ENCODE assay signal across 19 cellular contexts in the genomic region with DNA sequence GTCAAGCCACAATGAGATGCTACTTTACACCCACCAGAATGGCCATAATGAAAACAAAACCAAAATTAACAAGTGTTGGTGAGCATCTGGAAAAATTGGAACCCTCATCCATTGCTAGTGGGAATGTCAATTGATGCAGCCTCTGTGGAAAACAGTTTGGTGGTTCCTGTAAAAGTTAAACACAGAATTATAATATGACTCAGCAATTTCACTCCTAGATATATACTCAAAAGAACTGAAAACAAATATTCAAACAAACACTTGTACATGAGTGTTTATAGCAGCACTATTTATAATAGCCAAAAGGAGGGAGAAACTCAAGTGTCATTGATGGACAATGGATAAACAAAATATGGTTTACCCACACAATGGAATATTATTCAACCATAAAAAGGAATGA.
"Had no signal": no experiment of that assay in that cellular context is flagged by ENCODE, and none has a peak within 500 bp of the region (broad histone marks: within the 10 kb centered on the region; RNA-seq: fewer than 3 reads in every experiment).

No MANE protein-coding gene starts in this region.

- ATAC-seq: effector memory CD8-positive, alpha-beta T cell; heart left ventricle; naive thymus-derived CD8-positive, alpha-beta T cell; psoas muscle; sciatic nerve; stimulated activated memory B cell treated with anti-CD40 and anti-IgM and Interleukin-4, amounts not matched to agents 10 μg/mL and 1 μg/mL and 100 μg/mL, for 72 hours; upper lobe of right lung had no signal

- H3K4me3 ChIP-seq: heart left ventricle, psoas muscle, spleen, tibial artery, upper lobe of right lung, vagina had no signal

- FAIRE-seq: frontal cortex had no signal

- DNase-seq: effector memory CD8-positive, alpha-beta T cell; heart left ventricle; hippocampal formation; kidney glomerular epithelial cell; mammary epithelial cell; naive thymus-derived CD8-positive, alpha-beta T cell; psoas muscle; retina; spleen; stimulated activated CD4-positive, alpha-beta T cell treated with anti-CD3 and anti-CD28 coated beads, Interleukin-15, amount 100 ng/mL, for 24 hours; stimulated activated CD4-positive, alpha-beta T cell treated with anti-CD3 and anti-CD28 coated beads, Interleukin-1b, Interleukin-23, amount 100 ng/mL, for 48 hours; stimulated activated CD4-positive, alpha-beta T cell treated with anti-CD3 and anti-CD28 coated beads, Interleukin-4, amount 100 ng/mL, for 24 hours; tibial artery; upper lobe of right lung had no signal

- H3K27ac ChIP-seq: heart left ventricle, neutrophil, psoas muscle, tibial artery, upper lobe of right lung, vagina had no signal

- H3K9me3 ChIP-seq: heart left ventricle, neutrophil, psoas muscle, spleen, tibial artery, upper lobe of right lung, vagina had no signal

- H3K36me3 ChIP-seq: heart left ventricle, neutrophil, spleen, tibial artery, upper lobe of right lung, vagina had no signal

- H3K27me3 ChIP-seq: heart left ventricle, neutrophil, spleen, tibial artery, upper lobe of right lung, vagina had no signal

- H3K4me1 ChIP-seq: psoas muscle had no signal
